Comparison of ENCODE assay signal across 18 cellular contexts in the genomic region with DNA sequence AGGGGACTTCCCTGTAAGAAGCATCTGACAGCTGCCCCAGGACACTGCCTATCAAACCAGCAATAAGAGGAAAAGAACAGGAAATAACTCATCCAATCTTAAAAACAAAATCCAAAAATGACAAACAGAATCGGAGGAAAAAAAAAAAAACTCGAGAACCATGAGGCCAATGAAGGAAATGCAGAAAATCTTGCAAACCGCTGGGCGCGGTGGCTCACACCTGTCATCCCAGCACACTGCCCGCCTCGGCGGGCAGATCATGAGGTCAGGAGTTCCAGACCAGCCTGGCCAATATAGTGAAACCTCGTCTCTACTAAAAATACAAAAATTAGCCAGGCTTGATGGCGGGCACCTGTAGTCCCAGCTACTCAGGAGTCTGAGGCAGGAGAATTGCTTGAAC.
"Had no signal": no experiment of that assay in that cellular context is flagged by ENCODE, and none has a peak within 500 bp of the region (broad histone marks: within the 10 kb centered on the region; RNA-seq: fewer than 3 reads in every experiment).

No MANE protein-coding gene starts in this region.

- DNase-seq: activated CD4-positive, alpha-beta T cell treated with anti-CD3 and anti-CD28 coated beads, Interleukin-2, amount 50 U/mL, for 48 hours; activated CD4-positive, CD25-positive, alpha-beta regulatory T cell treated with anti-CD3 and anti-CD28 coated beads, Interleukin-2, amount 50 U/mL, for 72 hours; activated CD8-positive, alpha-beta memory T cell treated with anti-CD3 and anti-CD28 coated beads, Interleukin-2, amount 10 ng/mL, durations not matched to agents 7 days and 5 days; activated effector memory CD4-positive, alpha-beta T cell treated with Interleukin-2 at 50 U/mL for 16 hours; activated T-cell treated with anti-CD3 and anti-CD28 coated beads, Interleukin-2, amount 50 U/mL, for 24 hours; amygdala; brain microvascular endothelial cell; cerebellar nuclear complex; dermis blood vessel endothelial cell; esophagus squamous epithelium; foreskin fibroblast; islet precursor cell; left lung; mesendoderm; pancreas; SW 1271 had no signal

- H3K36me3 ChIP-seq: brain microvascular endothelial cell, esophagus squamous epithelium, left lung, pancreas had no signal

- H3K4me3 ChIP-seq: esophagus squamous epithelium, left lung, pancreas, skin epidermis had no signal

- FAIRE-seq: endometrium, pancreas had no signal

- H3K4me1 ChIP-seq: pancreas had no signal

- ATAC-seq: activated CD8-positive, alpha-beta memory T cell treated with anti-CD3 and anti-CD28 coated beads, Interleukin-2, amount 10 ng/mL, durations not matched to agents 7 days and 5 days; left lung; pancreas had no signal

- H3K27me3 ChIP-seq: brain microvascular endothelial cell, esophagus squamous epithelium, pancreas had no signal

- H3K9me3 ChIP-seq: esophagus squamous epithelium, left lung, pancreas had no signal

- H3K27ac ChIP-seq: brain microvascular endothelial cell, left lung, pancreas had no signal
